In the genomic region with DNA sequence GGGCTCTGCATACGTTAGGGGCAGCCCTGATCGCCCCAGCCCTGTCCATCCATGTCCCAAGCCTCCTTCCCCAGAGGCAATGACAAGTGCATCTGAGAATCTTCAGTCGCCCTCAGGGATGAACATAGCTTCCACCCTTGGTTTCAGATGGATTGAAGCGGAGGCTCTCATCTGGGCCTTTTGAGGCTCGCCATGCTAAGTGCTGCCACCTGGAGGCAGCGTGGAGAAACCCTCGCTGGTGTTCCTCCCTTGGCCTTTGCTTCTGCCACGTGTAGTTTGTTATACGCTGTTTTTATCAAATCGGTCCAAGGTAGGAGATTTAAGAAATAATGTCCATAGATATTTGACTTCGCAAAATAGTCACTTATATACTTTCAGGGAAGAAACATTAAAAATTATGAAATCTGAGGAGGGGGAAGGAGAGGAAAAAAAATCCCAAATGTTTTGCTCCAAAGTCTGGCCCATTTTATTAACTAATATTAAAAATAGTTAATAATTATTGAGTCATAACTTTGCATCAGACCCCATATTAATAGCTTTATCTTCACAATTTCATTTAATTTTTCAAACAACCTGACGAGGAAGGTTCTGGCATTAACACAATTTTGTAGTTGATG, we compare ENCODE assay signal across 8 cellular contexts. TPM values are rescaled to one million over a fixed set of nuclear protein-coding genes. Genes with fewer than 3 reads are reported as not detected.
A peak's percentile ranks its signal among the peaks of the same experiment; 100 is the strongest.
DNase-seq lines count a peak whose midpoint lies in the region; ATAC-seq, FAIRE-seq and TF ChIP-seq lines count a peak whose summit lies in the region.

No MANE protein-coding gene starts in this region.

- H3K9me3 ChIP-seq in K562 (replicated peaks; ENCODE audit: control insufficient read depth, insufficient read depth, low read depth, low read length): no peaks in the 10 kb centered on the region

- no peaks in the 10 kb centered on the region for H3K36me3 ChIP-seq in K562 (ENCODE audit: control insufficient read depth, insufficient read depth, low read length)

- H3K9ac ChIP-seq in K562 (ENCODE audit: insufficient read depth in 1 of 2, low read depth in 2 of 2, low read length in 2 of 2): no peak overlapping the region; a peak in 1 of 4 replicates

- no peaks in the 10 kb centered on the region for H3K4me1 Mint-ChIP-seq in immature natural killer cell

- in situ Hi-C loops in K562 (cut with MboI): no loop called here

- CTCF ChIA-PET in K562 (lab: Yijun Ruan, JAX; ENCODE audit: low intra/inter-chr PET ratio): interaction anchor here (0.5 to 1.3 kb wide), 4 partner anchors 10 to 348 kb away, joined by 3 to 6 read pairs (median 4); no protein-coding TSS in a partner anchor

- TF ChIP-seq CTCF in HFF-Myc (IDR thresholded peaks at IDR 0.05; ENCODE audit: low read depth, low read length, missing control alignments) (peak; percentile 95), K562 (IDR thresholded peaks at IDR 0.05 in 2 of 3, conservative IDR thresholded peaks at IDR 0.05 in 1 of 3; ENCODE audit: insufficient read depth in 2 of 3, low read depth in 1 of 3, low read length in 3 of 3) (peak; percentile 85 to 93 (median 88))

- no peak overlapping the region for H3K27ac Mint-ChIP-seq in immature natural killer cell

- peak; percentile 79 to 81 for TF ChIP-seq RAD21 in K562 (CRISPR knock-in tag; conservative IDR thresholded peaks at IDR 0.05 in 1 of 2, IDR thresholded peaks at IDR 0.05 in 1 of 2)

- FAIRE-seq in TTC549 (lab: Jason Lieb, UNC) (peak; percentile 33), K562 (lab: Jason Lieb, UNC) (peak; percentile 97)

- POLR2A ChIA-PET in K562 (lab: Yijun Ruan, JAX): interaction anchor here (0.8 kb wide), 1 partner anchor 22 kb away, joined by 5 read pairs; no protein-coding TSS in a partner anchor

- TF ChIP-seq POLR2A in K562 (conservative IDR thresholded peaks at IDR 0.05): no peak

- no peaks in the 10 kb centered on the region for H3K9me1 ChIP-seq in K562 (ENCODE audit: control insufficient read depth, insufficient read depth, low read length)

- 5% methylated on average over 12 of the region's 12 CpGs for WGBS in K562 (ENCODE audit: insufficient coverage, low coverage, missing lambda C conversion rate)

- no peaks in the 10 kb centered on the region for H3K36me3 Mint-ChIP-seq in immature natural killer cell

- H3K27me3 Mint-ChIP-seq in immature natural killer cell (ENCODE audit: low read depth in 3 of 3): peaks cover 0 to 4% (median 2%) of the 10 kb centered on the region in 3 donors

- H2AFZ ChIP-seq in K562 (ENCODE audit: low read depth, low read length): peak overlapping the region; percentile 29; the same call in 1 of the 2 replicates

- H3K4me1 ChIP-seq in K562 (replicated peaks in 1 of 2; ENCODE audit: control insufficient read depth in 2 of 2, insufficient read depth in 2 of 2, low read length in 2 of 2): peaks cover 0 to 4% of the 10 kb centered on the region in 2 experiments; a peak in 3 of 5 replicates

- H3K4me3 Mint-ChIP-seq in immature natural killer cell: no peak overlapping the region

- H3K4me2 ChIP-seq in K562 (ENCODE audit: insufficient read depth, low read length): no peak overlapping the region

- H3K27ac ChIP-seq in K562 (ENCODE audit: extremely low read depth, low read depth, low read length): no peak overlapping the region

- H4K20me1 ChIP-seq in K562 (replicated peaks; ENCODE audit: control insufficient read depth, insufficient read depth, low read length): no peaks in the 10 kb centered on the region

- BruUV-seq in K562 (replicated peaks; lab: Mats Ljungman, UMichigan): no TSS peak

- H3K4me3 ChIP-seq in HFF-Myc (replicated peaks; ENCODE audit: low read depth, low read length) (no peak overlapping the region), K562 (no peak overlapping the region)

- no peak for TF ChIP-seq EP300 in K562 (IDR thresholded peaks at IDR 0.05; ENCODE audit: low read length)

- peak; percentile 95 for ATAC-seq in K562

- no peaks in the 10 kb centered on the region for H3K9me3 Mint-ChIP-seq in immature natural killer cell

- no peaks in the 10 kb centered on the region for H3K79me2 ChIP-seq in K562 (ENCODE audit: control insufficient read depth, insufficient read depth, low read length)

- intact Hi-C loops in K562 (cut with micrococcal nuclease): loop anchor here (1.0 to 2.0 kb wide), 2 partner anchors 56 to 169 kb away; partner anchors contain the start of gene FRS2

- DNase-seq in NCI-H2081 (lab: John Stamatoyannopoulos, UW): peak; percentile 45 to 69
- no peak for DNase-seq in NCI-H2081 treated with DMSO at 0.1 percent for 48 hours (lab: John Stamatoyannopoulos, UW)
- peak; percentile 44 for DNase-seq in HFF-Myc (ENCODE audit: extremely low read depth, low read depth)
- DNase-seq in NAMALWA (ENCODE audit: low spot score): peak; percentile 83
- peak; percentile 78 to 88 (median 82) for DNase-seq in K562 (ENCODE audit: extremely low read depth in 1 of 4, low spot score in 3 of 4)
- peak; percentile 24 to 44 (median 27) for DNase-seq in immature natural killer cell
- DNase-seq in stimulated activated CD4-positive, alpha-beta T cell treated with anti-CD3 and anti-CD28 coated beads, Interleukin-1b, Interleukin-23, amount 100 ng/mL, for 48 hours: peak; percentile 67

- no peaks in the 10 kb centered on the region for H3K27me3 ChIP-seq in K562 (ENCODE audit: control insufficient read depth in 2 of 2, insufficient read depth in 2 of 2, low read length in 2 of 2)

TF ChIP-seq in K562, 482 proteins besides CTCF, POLR2A, EP300 and RAD21 (continues in another document):
- TF ChIP-seq YY1 (IDR thresholded peaks at IDR 0.05; ENCODE audit: borderline replicate concordance in 1 of 3, control insufficient read depth in 1 of 3, extremely low read depth in 1 of 3, insufficient read depth in 3 of 3, insufficient read length in 1 of 3, insufficient replicate concordance in 2 of 3, low read depth in 1 of 3, low read length in 2 of 3): peak in 2 of 3 experiments; percentile 15 to 28

RNA-seq across cellular contexts. Expression of gene LRRC10, which starts 28.8 kb away (rescaled TPM):
- not detected in 2 replicates for total RNA-seq in K562 (2011; cell fraction: chromatin; rRNA removed; ENCODE audit: low replicate concordance)
- total RNA-seq in K562 (2011; cell fraction: nucleolus; rRNA removed): not detected in 2 replicates
- not detected in 2 replicates for total RNA-seq in K562 (2011; cell fraction: nucleoplasm; rRNA removed)
- total RNA-seq in K562 (2014; rRNA removed): not detected in 2 replicates
- total RNA-seq in K562 (2014; rRNA removed; fragmentation: Illumina TruSeq; extraction: Trizol): not detected in 2 replicates
- total RNA-seq in K562 (2015; rRNA removed; fragmentation: Illumina TruSeq; extraction: Trizol): not detected in 2 replicates
- not detected in 2 replicates for total RNA-seq in K562 (2021)
- polyA plus RNA-seq in K562 (2011; rRNA removed): not detected in 2 replicates
- polyA plus RNA-seq in K562 (2011; cell fraction: cytosol; rRNA removed): not detected in 2 replicates
- polyA plus RNA-seq in K562 (2011; cell fraction: nucleus; rRNA removed): not detected in 2 replicates
- not detected in 2 replicates for polyA plus RNA-seq in K562 (2012)
- not detected in 2 replicates for polyA plus RNA-seq in K562 (2014; fragmentation: Illumina TruSeq; extraction: Trizol)
- not detected for polyA plus RNA-seq in K562 (2014; fragmentation: Nextera tagmentation; extraction: Ambion mirVana)
- polyA plus RNA-seq in K562 (2014; rRNA removed): 0.09 TPM in 1 of 2 replicates, not detected in the other
- polyA minus RNA-seq in K562 (2011; rRNA and poly(A)+ RNA removed): not detected in 2 replicates
- polyA minus RNA-seq in K562 (2011; cell fraction: cytosol; rRNA and poly(A)+ RNA removed): not detected in 2 replicates
- polyA minus RNA-seq in K562 (2011; cell fraction: nucleus; rRNA and poly(A)+ RNA removed): not detected in 2 replicates
- not detected for polyA plus RNA-seq in immature natural killer cell

RNA-seq across cellular contexts. Expression of gene CCT2, which starts 54.2 kb away (rescaled TPM):
- 333 and 431 TPM in 2 replicates for total RNA-seq in K562 (2011; cell fraction: chromatin; rRNA removed; ENCODE audit: low replicate concordance)
- total RNA-seq in K562 (2011; cell fraction: nucleolus; rRNA removed): 196 and 211 TPM in 2 replicates
- total RNA-seq in K562 (2011; cell fraction: nucleoplasm; rRNA removed): 207 and 217 TPM in 2 replicates
- total RNA-seq in K562 (2014; rRNA removed) (332 and 341 TPM in 2 replicates), K562 (2014; rRNA removed; fragmentation: Illumina TruSeq; extraction: Trizol) (589 and 619 TPM in 2 replicates), K562 (2015; rRNA removed; fragmentation: Illumina TruSeq; extraction: Trizol) (451 and 490 TPM in 2 replicates), K562 (2021) (442 and 469 TPM in 2 replicates)
- polyA plus RNA-seq in K562 (2011; rRNA removed) (505 and 738 TPM in 2 replicates), K562 (2014; fragmentation: Illumina TruSeq; extraction: Trizol) (363 and 468 TPM in 2 replicates), K562 (2014; fragmentation: Nextera tagmentation; extraction: Ambion mirVana) (100 to 1,000 TPM; 542 to 680 TPM), K562 (2014; rRNA removed) (365 and 390 TPM in 2 replicates), immature natural killer cell (100 to 1,000 TPM; 129 to 201 (median 142) TPM)
- polyA plus RNA-seq in K562 (2011; cell fraction: cytosol; rRNA removed): 265 and 312 TPM in 2 replicates
- 205 and 273 TPM in 2 replicates for polyA plus RNA-seq in K562 (2011; cell fraction: nucleus; rRNA removed)
- polyA plus RNA-seq in K562 (2012): 233 and 445 TPM in 2 replicates
- polyA minus RNA-seq in K562 (2011; rRNA and poly(A)+ RNA removed): 500 and 548 TPM in 2 replicates
- 162 and 266 TPM in 2 replicates for polyA minus RNA-seq in K562 (2011; cell fraction: cytosol; rRNA and poly(A)+ RNA removed)
- polyA minus RNA-seq in K562 (2011; cell fraction: nucleus; rRNA and poly(A)+ RNA removed): 144 and 216 TPM in 2 replicates

RNA-seq across cellular contexts. Expression of gene BEST3, which starts 59.6 kb away (rescaled TPM):
- 0.14 TPM in 1 of 2 replicates, not detected in the other for total RNA-seq in K562 (2011; cell fraction: chromatin; rRNA removed; ENCODE audit: low replicate concordance)
- not detected in 2 replicates for total RNA-seq in K562 (2011; cell fraction: nucleolus; rRNA removed)
- total RNA-seq in K562 (2011; cell fraction: nucleoplasm; rRNA removed): not detected in 2 replicates
- total RNA-seq in K562 (2014; rRNA removed) (not detected in 2 replicates), K562 (2014; rRNA removed; fragmentation: Illumina TruSeq; extraction: Trizol) (not detected in 2 replicates), K562 (2015; rRNA removed; fragmentation: Illumina TruSeq; extraction: Trizol) (not detected in 2 replicates), K562 (2021) (not detected in 2 replicates)
- polyA plus RNA-seq in K562 (2011; rRNA removed) (0.15 TPM in 1 of 2 replicates, not detected in the other), K562 (2014; fragmentation: Illumina TruSeq; extraction: Trizol) (not detected in 2 replicates), K562 (2014; fragmentation: Nextera tagmentation; extraction: Ambion mirVana) (not detected), K562 (2014; rRNA removed) (0.08 TPM in 1 of 2 replicates, not detected in the other), immature natural killer cell (not detected)
- 0.03 TPM in 2 replicates for polyA plus RNA-seq in K562 (2011; cell fraction: cytosol; rRNA removed)
- not detected in 2 replicates for polyA plus RNA-seq in K562 (2011; cell fraction: nucleus; rRNA removed)
- polyA plus RNA-seq in K562 (2012): 0.03 and 0.12 TPM in 2 replicates
- 0.11 TPM in 1 of 2 replicates, not detected in the other for polyA minus RNA-seq in K562 (2011; rRNA and poly(A)+ RNA removed)
- polyA minus RNA-seq in K562 (2011; cell fraction: cytosol; rRNA and poly(A)+ RNA removed): not detected in 2 replicates
- polyA minus RNA-seq in K562 (2011; cell fraction: nucleus; rRNA and poly(A)+ RNA removed): not detected in 2 replicates
